Comparison of ENCODE assay signal across 10 cellular contexts in the genomic region with DNA sequence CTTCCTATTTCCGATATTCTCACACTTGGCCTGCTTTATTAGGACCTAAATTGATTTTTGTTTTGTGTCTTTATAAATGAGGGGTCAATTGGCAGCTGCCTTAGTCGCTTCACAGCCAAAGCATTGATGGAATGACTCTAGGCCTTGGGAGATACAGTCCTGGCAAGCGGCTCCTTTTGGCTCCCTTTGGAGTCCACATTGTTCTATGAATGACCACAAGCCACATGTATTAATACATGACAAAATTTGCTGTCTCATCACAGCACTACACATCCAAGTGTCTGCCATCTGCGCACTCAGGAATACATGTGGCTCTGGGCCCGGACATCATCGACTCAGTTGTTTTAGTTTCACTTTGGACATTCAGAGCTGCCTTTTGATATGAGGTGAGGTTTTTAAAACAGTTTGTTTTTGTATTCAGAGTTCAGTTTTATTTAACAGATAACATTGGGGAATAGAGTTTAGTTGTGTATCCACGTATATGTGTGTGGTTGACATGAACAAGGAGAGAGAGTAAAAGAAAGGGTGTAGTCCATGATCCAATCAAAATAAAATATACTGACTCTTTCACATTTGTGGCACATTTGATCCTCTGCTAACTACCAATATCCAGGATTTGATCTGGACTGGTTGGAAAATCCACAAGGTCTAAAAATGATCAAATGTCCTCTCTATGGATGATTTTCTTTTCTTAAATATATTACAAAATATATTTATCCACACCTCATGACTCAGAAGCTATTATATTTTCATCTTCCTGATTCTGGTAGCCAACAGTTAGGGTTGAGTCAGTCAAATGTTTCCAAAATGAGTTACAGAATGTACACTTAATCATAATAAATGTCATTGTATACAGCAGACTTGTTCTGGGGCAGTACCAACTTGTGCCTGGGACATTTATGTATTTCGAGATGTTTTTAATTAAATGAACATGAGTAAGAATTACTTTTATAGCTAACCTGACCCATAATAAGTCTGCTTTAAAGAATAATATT.
DNase-seq lines count a peak whose midpoint lies in the region; ATAC-seq and TF ChIP-seq lines count a peak whose summit lies in the region.
"Had no signal": no experiment of that assay in that cellular context is flagged by ENCODE, and none has a peak within 500 bp of the region (broad histone marks: within the 10 kb centered on the region; RNA-seq: fewer than 3 reads in every experiment).

No MANE protein-coding gene starts in this region.

- H3K9me3 Mint-ChIP-seq in activated CD4-positive, alpha-beta T cell treated with anti-CD3 and anti-CD28 coated beads for 36 hours (ENCODE audit: low read depth) = no peaks in the 10 kb centered on the region

- H3K27ac ChIP-seq in SK-N-MC = 0 out of 2 replicates have a peak overlapping the region, but pooled peaks have one; percentile 43

- intact Hi-C loops in activated CD4-positive, alpha-beta T cell treated with anti-CD3 and anti-CD28 coated beads for 36 hours (cut with DNase I, micrococcal nuclease) = loop anchor here in 1 of 2 experiments (5.0 to 10.0 kb wide), 2 partner anchors 111 to 354 kb away; a partner anchor contains a TSS

- H3K27ac Mint-ChIP-seq in activated CD4-positive, alpha-beta T cell treated with anti-CD3 and anti-CD28 coated beads for 36 hours = no peak overlapping the region

- H3K9me3 ChIP-seq in SK-N-MC (ENCODE audit: low read depth, low read length) = no peaks in the 10 kb centered on the region
- H3K9me3 ChIP-seq: BE2C had no signal

- POLR2A ChIA-PET in activated CD4-positive, alpha-beta T cell treated with anti-CD3 and anti-CD28 coated beads for 36 hours (lab: Charles Lee) = no interaction called here

- no peaks in the 10 kb centered on the region for H3K36me3 Mint-ChIP-seq in activated CD4-positive, alpha-beta T cell treated with anti-CD3 and anti-CD28 coated beads for 36 hours (ENCODE audit: low read depth)

- DNase-seq in activated CD4-positive, alpha-beta T cell treated with anti-CD3 and anti-CD28 coated beads for 36 hours = no peak
- DNase-seq in activated CD4-positive, alpha-beta T cell treated with anti-CD3 and anti-CD28 coated beads for 48 hours = no peak
- no peak for DNase-seq in SK-N-MC (ENCODE audit: low read depth, low spot score)
- peak; percentile 87 for DNase-seq in fibroblast of pulmonary artery (ENCODE audit: low read depth)
- no peak for DNase-seq in stimulated activated naive CD8-positive, alpha-beta T cell treated with anti-CD3 and anti-CD28 coated beads, Interleukin-15, Interleukin-2, amounts not matched to agents 100 U/mL and 50 U/mL, for 24 hours
- DNase-seq: activated CD8-positive, alpha-beta memory T cell treated with anti-CD3 and anti-CD28 coated beads, Interleukin-2, amount 50 U/mL, for 48 hours; BE2C had no signal

- ATAC-seq in activated CD4-positive, alpha-beta T cell treated with anti-CD3 and anti-CD28 coated beads for 36 hours = peak; percentile 30
- peak; percentile 58 for ATAC-seq in stimulated activated naive CD8-positive, alpha-beta T cell treated with anti-CD3 and anti-CD28 coated beads, Interleukin-15, Interleukin-2, amounts not matched to agents 100 U/mL and 50 U/mL, for 24 hours
- no peak for ATAC-seq in HG03571 (IDR thresholded peaks at IDR 0.05; ENCODE audit: unreplicated experiment)
- ATAC-seq in GM18907 (IDR thresholded peaks at IDR 0.05; ENCODE audit: unreplicated experiment) = no peak
- no peak for ATAC-seq in GM21447 (IDR thresholded peaks at IDR 0.05; ENCODE audit: unreplicated experiment)

- H3K4me3 ChIP-seq in SK-N-MC = no peak overlapping the region
- peak overlapping the region; percentile 23 for H3K4me3 ChIP-seq in fibroblast of pulmonary artery (replicated peaks; ENCODE audit: low read depth, low read length)

- H3K4me3 Mint-ChIP-seq in activated CD4-positive, alpha-beta T cell treated with anti-CD3 and anti-CD28 coated beads for 36 hours = no peak overlapping the region

- H3K4me1 Mint-ChIP-seq in activated CD4-positive, alpha-beta T cell treated with anti-CD3 and anti-CD28 coated beads for 36 hours = peaks cover 52% of the 10 kb centered on the region

- CTCF ChIA-PET in activated CD4-positive, alpha-beta T cell treated with anti-CD3 and anti-CD28 coated beads for 36 hours (lab: Charles Lee) = interaction anchor here (0.6 to 5.6 kb wide), 3 partner anchors 19 to 174 kb away, joined by 3 to 25 read pairs (median 3); no protein-coding TSS in a partner anchor

- H3K9ac ChIP-seq in SK-N-MC (ENCODE audit: insufficient read length) = no peak overlapping the region

- TF ChIP-seq CTCF in fibroblast of pulmonary artery (IDR thresholded peaks at IDR 0.05; ENCODE audit: low read length, missing control alignments) = no peak

- no peaks in the 10 kb centered on the region for H3K36me3 ChIP-seq in SK-N-MC (ENCODE audit: insufficient read depth, low read length)
- H3K36me3 ChIP-seq: BE2C had no signal

- H3K27me3 Mint-ChIP-seq in activated CD4-positive, alpha-beta T cell treated with anti-CD3 and anti-CD28 coated beads for 36 hours = peaks cover 3% of the 10 kb centered on the region

Comparison
In these comparisons a context has a peak if more than half of its experiments do, and no peak if none do; other contexts are left out.
1. ATAC-seq: peak in activated CD4-positive, alpha-beta T cell treated with anti-CD3 and anti-CD28 coated beads for 36 hours (single experiment) and stimulated activated naive CD8-positive, alpha-beta T cell treated with anti-CD3 and anti-CD28 coated beads, Interleukin-15, Interleukin-2, amounts not matched to agents 100 U/mL and 50 U/mL, for 24 hours (single experiment); none in HG03571 (single experiment), GM18907 (single experiment) and GM21447 (single experiment).